In the genomic region with DNA sequence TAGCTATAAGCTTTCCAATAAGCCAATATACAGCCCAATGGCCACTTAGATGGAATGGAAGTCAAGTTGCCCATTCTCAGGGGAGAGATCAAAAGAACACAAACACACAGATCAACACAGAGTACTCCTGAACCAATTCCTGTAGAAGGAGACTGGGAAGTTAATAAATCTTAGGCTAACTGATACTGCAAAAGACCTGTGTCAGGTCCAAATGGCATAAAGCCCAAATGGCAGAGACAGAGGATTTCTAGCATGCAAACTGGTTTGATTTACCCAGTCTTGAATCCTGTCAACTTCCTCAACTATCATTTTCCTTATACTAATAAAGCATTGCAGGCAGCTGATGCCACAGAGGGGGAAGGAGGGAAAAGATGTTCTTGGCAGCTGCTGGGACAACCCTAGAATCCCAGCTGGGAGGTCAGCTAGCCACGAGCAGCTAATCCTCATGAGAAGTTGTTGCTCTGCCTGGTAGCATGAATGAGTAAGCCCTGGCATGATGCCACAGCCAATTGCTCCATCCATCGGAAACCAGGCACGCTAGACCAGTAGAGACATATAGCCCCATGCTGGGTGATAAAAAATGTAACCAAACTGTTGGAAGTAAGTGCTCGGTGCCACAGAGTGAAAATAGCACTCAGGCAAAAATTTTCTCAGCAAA, we compare ENCODE assay signal across 10 cellular contexts. TPM values are rescaled to one million over a fixed set of nuclear protein-coding genes. Genes with fewer than 3 reads are reported as not detected.
DNase-seq lines count a peak whose midpoint lies in the region; ATAC-seq, FAIRE-seq and TF ChIP-seq lines count a peak whose summit lies in the region.
"Had no signal": no experiment of that assay in that cellular context is flagged by ENCODE, and none has a peak within 500 bp of the region (broad histone marks: within the 10 kb centered on the region; RNA-seq: fewer than 3 reads in every experiment).

No MANE protein-coding gene starts in this region.

- peaks cover 5% of the 10 kb centered on the region for H3K27me3 Mint-ChIP-seq in MCF 10A (ENCODE audit: insufficient read depth, unreplicated experiment)
- H3K27me3 Mint-ChIP-seq in stimulated activated memory B cell treated with anti-CD40 and anti-IgM and Interleukin-4, amounts not matched to agents 10 μg/mL and 1 μg/mL and 100 μg/mL, for 72 hours = no peaks in the 10 kb centered on the region
- no peaks in the 10 kb centered on the region for H3K27me3 Mint-ChIP-seq in activated naive CD8-positive, alpha-beta T cell treated with anti-CD3 and anti-CD28 coated beads for 36 hours
- peaks cover 2% of the 10 kb centered on the region for H3K27me3 Mint-ChIP-seq in activated CD4-positive, alpha-beta memory T cell treated with anti-CD3 and anti-CD28 coated beads for 36 hours
- H3K27me3 Mint-ChIP-seq in endodermal cell (ENCODE audit: insufficient read depth) = peaks cover 1% of the 10 kb centered on the region

- H3K36me3 ChIP-seq in kidney (ENCODE audit: control insufficient read depth in 1 of 2, insufficient read depth in 2 of 2, low read length in 2 of 2) (no peaks in the 10 kb centered on the region), endodermal cell (ENCODE audit: control insufficient read depth, insufficient read depth, low read length) (no peaks in the 10 kb centered on the region)

- ATAC-seq in stimulated activated memory B cell treated with anti-CD40 and anti-IgM and Interleukin-4, amounts not matched to agents 10 μg/mL and 1 μg/mL and 100 μg/mL, for 72 hours = peak; percentile 9
- no peak for ATAC-seq in GM21619 (IDR thresholded peaks at IDR 0.05; ENCODE audit: unreplicated experiment)

- H3K4me1 ChIP-seq in kidney (ENCODE audit: control insufficient read depth in 1 of 2, insufficient read depth in 1 of 2, low read depth in 1 of 2, low read length in 2 of 2) (peaks cover 12 to 23% of the 10 kb centered on the region in 2 donors), endodermal cell (ENCODE audit: control insufficient read depth, insufficient read depth, low read length) (no peaks in the 10 kb centered on the region)

- no peak overlapping the region for H3K4me3 ChIP-seq in kidney (ENCODE audit: low read length in 2 of 2)
- no peak overlapping the region for H3K4me3 ChIP-seq in endodermal cell (ENCODE audit: low read length)

- H3K4me3 Mint-ChIP-seq in MCF 10A (ENCODE audit: unreplicated experiment) (no peak overlapping the region), endodermal cell (no peak overlapping the region)
- no peak overlapping the region for H3K4me3 Mint-ChIP-seq in stimulated activated memory B cell treated with anti-CD40 and anti-IgM and Interleukin-4, amounts not matched to agents 10 μg/mL and 1 μg/mL and 100 μg/mL, for 72 hours
- H3K4me3 Mint-ChIP-seq in activated naive CD8-positive, alpha-beta T cell treated with anti-CD3 and anti-CD28 coated beads for 36 hours = no peak overlapping the region
- no peak overlapping the region for H3K4me3 Mint-ChIP-seq in activated CD4-positive, alpha-beta memory T cell treated with anti-CD3 and anti-CD28 coated beads for 36 hours

- H3K4me1 Mint-ChIP-seq in MCF 10A (ENCODE audit: insufficient read depth, unreplicated experiment) = peaks cover 5% of the 10 kb centered on the region
- peaks cover 63% of the 10 kb centered on the region for H3K4me1 Mint-ChIP-seq in stimulated activated memory B cell treated with anti-CD40 and anti-IgM and Interleukin-4, amounts not matched to agents 10 μg/mL and 1 μg/mL and 100 μg/mL, for 72 hours
- H3K4me1 Mint-ChIP-seq in activated naive CD8-positive, alpha-beta T cell treated with anti-CD3 and anti-CD28 coated beads for 36 hours = no peaks in the 10 kb centered on the region
- no peaks in the 10 kb centered on the region for H3K4me1 Mint-ChIP-seq in activated CD4-positive, alpha-beta memory T cell treated with anti-CD3 and anti-CD28 coated beads for 36 hours (ENCODE audit: low read depth)
- H3K4me1 Mint-ChIP-seq in endodermal cell = peaks cover 6% of the 10 kb centered on the region

- no TSS peak for BruUV-seq in MCF 10A (replicated peaks; lab: Mats Ljungman, UMichigan)

- H3K9me3 Mint-ChIP-seq in MCF 10A (ENCODE audit: unreplicated experiment) = no peaks in the 10 kb centered on the region
- H3K9me3 Mint-ChIP-seq in stimulated activated memory B cell treated with anti-CD40 and anti-IgM and Interleukin-4, amounts not matched to agents 10 μg/mL and 1 μg/mL and 100 μg/mL, for 72 hours = peaks cover 7% of the 10 kb centered on the region
- no peaks in the 10 kb centered on the region for H3K9me3 Mint-ChIP-seq in activated naive CD8-positive, alpha-beta T cell treated with anti-CD3 and anti-CD28 coated beads for 36 hours
- no peaks in the 10 kb centered on the region for H3K9me3 Mint-ChIP-seq in activated CD4-positive, alpha-beta memory T cell treated with anti-CD3 and anti-CD28 coated beads for 36 hours
- H3K9me3 Mint-ChIP-seq in endodermal cell = no peaks in the 10 kb centered on the region

- H3K27ac Mint-ChIP-seq in MCF 10A (ENCODE audit: low read depth, unreplicated experiment) (no peak overlapping the region), endodermal cell (no peak overlapping the region)
- H3K27ac Mint-ChIP-seq in stimulated activated memory B cell treated with anti-CD40 and anti-IgM and Interleukin-4, amounts not matched to agents 10 μg/mL and 1 μg/mL and 100 μg/mL, for 72 hours = peak overlapping the region; percentile 81
- no peak overlapping the region for H3K27ac Mint-ChIP-seq in activated naive CD8-positive, alpha-beta T cell treated with anti-CD3 and anti-CD28 coated beads for 36 hours
- H3K27ac Mint-ChIP-seq in activated CD4-positive, alpha-beta memory T cell treated with anti-CD3 and anti-CD28 coated beads for 36 hours = no peak overlapping the region

- CTCF ChIA-PET in MCF 10A (lab: Yijun Ruan, JAX) = interaction anchor here (0.5 to 2.6 kb wide), 8 partner anchors 11 to 256 kb away, joined by 3 to 9 read pairs (median 4); no protein-coding TSS in a partner anchor
- CTCF ChIA-PET in activated CD4-positive, alpha-beta memory T cell treated with anti-CD3 and anti-CD28 coated beads for 36 hours (lab: Charles Lee) = no interaction called here

- no peak overlapping the region for H3K9ac ChIP-seq in kidney (ENCODE audit: low read length in 2 of 2)
- no peak overlapping the region for H3K9ac ChIP-seq in endodermal cell (ENCODE audit: extremely low read depth, low read length, poor library complexity, severe bottlenecking)

- FAIRE-seq in kidney (lab: Jason Lieb, UNC) = no peak

- H3K9me3 ChIP-seq in kidney (ENCODE audit: control insufficient read depth in 1 of 2, low read length in 2 of 2) = no peaks in the 10 kb centered on the region
- H3K9me3 ChIP-seq in endodermal cell (ENCODE audit: control insufficient read depth, low read length) = no peaks in the 10 kb centered on the region

- H3K36me3 Mint-ChIP-seq in MCF 10A (ENCODE audit: insufficient read depth, unreplicated experiment) (no peaks in the 10 kb centered on the region), endodermal cell (ENCODE audit: low read depth) (no peaks in the 10 kb centered on the region)
- H3K36me3 Mint-ChIP-seq in stimulated activated memory B cell treated with anti-CD40 and anti-IgM and Interleukin-4, amounts not matched to agents 10 μg/mL and 1 μg/mL and 100 μg/mL, for 72 hours = peaks cover 16% of the 10 kb centered on the region
- no peaks in the 10 kb centered on the region for H3K36me3 Mint-ChIP-seq in activated naive CD8-positive, alpha-beta T cell treated with anti-CD3 and anti-CD28 coated beads for 36 hours
- no peaks in the 10 kb centered on the region for H3K36me3 Mint-ChIP-seq in activated CD4-positive, alpha-beta memory T cell treated with anti-CD3 and anti-CD28 coated beads for 36 hours

- POLR2A ChIA-PET in MCF 10A (lab: Yijun Ruan, JAX) = interaction anchor here (0.9 kb wide), 1 partner anchor 32 kb away, joined by 3 read pairs; no protein-coding TSS in a partner anchor
- POLR2A ChIA-PET in activated CD4-positive, alpha-beta memory T cell treated with anti-CD3 and anti-CD28 coated beads for 36 hours (lab: Charles Lee) = no interaction called here

- DNase-seq in HPDE6-E6E7 (ENCODE audit: extremely low spot score) = peak; percentile 23
- peak; percentile 91 for DNase-seq in MCF 10A (ENCODE audit: unreplicated experiment)
- peak; percentile 76 for DNase-seq in kidney
- DNase-seq in activated naive CD8-positive, alpha-beta T cell treated with anti-CD3 and anti-CD28 coated beads for 36 hours = no peak
- no peak for DNase-seq in activated CD4-positive, alpha-beta memory T cell treated with anti-CD3 and anti-CD28 coated beads for 36 hours
- DNase-seq in endodermal cell = no peak
- DNase-seq: activated CD8-positive, alpha-beta memory T cell treated with anti-CD3 and anti-CD28 coated beads for 24 hours; NCI-H510A treated with DMSO at 0.1 percent for 48 hours had no signal

- WGBS in endodermal cell (ENCODE audit: insufficient coverage in 1 of 2, insufficient read length in 1 of 2), 2 experiments = 93 to 94% methylated on average over 4 of the region's 4 CpGs

- H3K27ac ChIP-seq in kidney (ENCODE audit: low read depth in 2 of 2, low read length in 2 of 2) (no peak overlapping the region), endodermal cell (ENCODE audit: low read depth, low read length) (no peak overlapping the region)

- intact Hi-C loops in MCF 10A (cut with micrococcal nuclease) (no loop called here), kidney (cut with DNase I) (no loop called here)
- intact Hi-C loops in activated CD4-positive, alpha-beta memory T cell treated with anti-CD3 and anti-CD28 coated beads for 36 hours (cut with micrococcal nuclease) = no loop called here

- no peaks in the 10 kb centered on the region for H3K27me3 ChIP-seq in endodermal cell (ENCODE audit: control insufficient read depth, insufficient read depth, low read length, poor library complexity, severe bottlenecking)

- TF ChIP-seq CTCF in MCF 10A (IDR thresholded peaks at IDR 0.05; ENCODE audit: unreplicated experiment) (no peak), kidney (IDR thresholded peaks at IDR 0.05; ENCODE audit: borderline replicate concordance, extremely low read depth, insufficient read depth) (no peak), endodermal cell (conservative IDR thresholded peaks at IDR 0.05) (no peak)

RNA-seq across cellular contexts. Expression of a gene that starts 26.2 kb away (rescaled TPM):
- total RNA-seq in MCF 10A (2022) = 1.7 and 3.6 TPM in 2 replicates
- total RNA-seq in kidney = 19.4 TPM
- 24.5 TPM for polyA plus RNA-seq in kidney (ENCODE audit: insufficient read depth, low read depth, low replicate concordance)
- total RNA-seq in activated naive CD8-positive, alpha-beta T cell treated with anti-CD3 and anti-CD28 coated beads for 36 hours = 1 to 10 TPM; 1.1 to 1.3 TPM
- total RNA-seq in activated CD4-positive, alpha-beta memory T cell treated with anti-CD3 and anti-CD28 coated beads for 36 hours = 1 to 10 TPM; 1.1 to 2.0 TPM
- 1 to 10 TPM; 2.6 to 3.4 TPM for total RNA-seq in endodermal cell
- 6.4 TPM for polyA plus RNA-seq in endodermal cell (2013, experiment 1 of 2)
- polyA plus RNA-seq in endodermal cell (2013, experiment 2 of 2) = 4.8 TPM

RNA-seq across cellular contexts. Expression of a gene that starts 30.4 kb away (rescaled TPM):
- total RNA-seq in MCF 10A (2022) (1.2 and 2.4 TPM in 2 replicates), kidney (22.8 TPM), endodermal cell (1 to 10 TPM in 1 of 2 donors, under 1 TPM in 1; 0.73 to 1.6 TPM)
- 40.4 TPM for polyA plus RNA-seq in kidney (ENCODE audit: insufficient read depth, low read depth, low replicate concordance)
- total RNA-seq in activated naive CD8-positive, alpha-beta T cell treated with anti-CD3 and anti-CD28 coated beads for 36 hours = under 1 TPM; 0.35 to 0.68 TPM
- under 1 TPM; 0.69 to 0.70 TPM for total RNA-seq in activated CD4-positive, alpha-beta memory T cell treated with anti-CD3 and anti-CD28 coated beads for 36 hours
- 2.6 TPM for polyA plus RNA-seq in endodermal cell (2013, experiment 1 of 2)
- 4.6 TPM for polyA plus RNA-seq in endodermal cell (2013, experiment 2 of 2)

RNA-seq across cellular contexts. Expression of a gene that starts 31.0 kb away (rescaled TPM):
- total RNA-seq in MCF 10A (2022) (not detected in 2 replicates), kidney (not detected), endodermal cell (not detected)
- polyA plus RNA-seq in kidney (ENCODE audit: insufficient read depth, low read depth, low replicate concordance) = 1.8 TPM
- total RNA-seq in activated naive CD8-positive, alpha-beta T cell treated with anti-CD3 and anti-CD28 coated beads for 36 hours = not detected
- total RNA-seq in activated CD4-positive, alpha-beta memory T cell treated with anti-CD3 and anti-CD28 coated beads for 36 hours = not detected
- polyA plus RNA-seq in endodermal cell (2013, experiment 1 of 2) = not detected
- polyA plus RNA-seq in endodermal cell (2013, experiment 2 of 2) = not detected

RNA-seq across cellular contexts. Expression of a gene that starts 53.5 kb away (rescaled TPM):
- total RNA-seq in MCF 10A (2022) (not detected in 2 replicates), kidney (not detected), endodermal cell (not detected)
- not detected for polyA plus RNA-seq in kidney (ENCODE audit: insufficient read depth, low read depth, low replicate concordance)
- not detected for total RNA-seq in activated naive CD8-positive, alpha-beta T cell treated with anti-CD3 and anti-CD28 coated beads for 36 hours
- total RNA-seq in activated CD4-positive, alpha-beta memory T cell treated with anti-CD3 and anti-CD28 coated beads for 36 hours = not detected
- polyA plus RNA-seq in endodermal cell (2013, experiment 1 of 2) = not detected
- not detected for polyA plus RNA-seq in endodermal cell (2013, experiment 2 of 2)

Comparison
In these comparisons a context has a peak if more than half of its experiments do, and no peak if none do; other contexts are left out.
1. DNase-seq: peak in HPDE6-E6E7 (single experiment), MCF 10A (single experiment) and kidney (single experiment); none in activated naive CD8-positive, alpha-beta T cell treated with anti-CD3 and anti-CD28 coated beads for 36 hours (single experiment), activated CD4-positive, alpha-beta memory T cell treated with anti-CD3 and anti-CD28 coated beads for 36 hours (single experiment) and endodermal cell (single experiment).